Comparison of ENCODE assay signal across 8 cellular contexts in the genomic region with DNA sequence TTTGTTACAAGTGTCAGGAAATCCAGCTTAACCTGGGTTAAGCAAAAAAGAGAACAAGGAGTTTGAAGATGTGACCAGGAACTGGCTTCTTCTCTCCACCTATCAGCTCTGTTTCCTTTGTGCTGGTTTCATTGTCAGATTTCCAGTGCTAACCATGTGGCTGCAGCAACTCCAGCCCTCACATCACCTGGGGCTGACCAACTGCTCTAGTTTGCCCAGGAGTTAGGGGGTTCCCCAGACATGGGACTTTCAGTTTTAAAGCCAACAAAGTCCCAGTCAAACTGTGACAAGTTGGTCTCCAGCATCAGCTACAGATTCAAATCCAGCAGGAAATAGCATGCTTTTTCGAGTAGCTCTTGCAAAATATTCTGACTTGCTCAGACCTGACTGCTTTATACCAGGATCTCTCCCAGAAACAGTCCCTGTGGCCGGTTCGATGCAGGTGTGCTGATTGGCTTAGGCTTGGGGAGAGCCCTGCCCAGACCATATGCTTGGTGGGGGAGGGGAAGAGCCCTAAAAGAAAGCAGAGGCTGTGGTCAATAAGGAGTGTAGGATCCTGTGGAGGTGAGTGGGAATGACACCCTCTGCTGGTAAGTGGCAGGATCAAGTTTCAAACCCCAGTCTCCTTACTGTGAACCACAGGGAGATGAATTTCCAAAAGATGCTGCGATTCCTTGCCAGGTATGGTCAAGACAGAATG. TPM values are rescaled to one million over a fixed set of nuclear protein-coding genes. Genes with fewer than 3 reads are reported as not detected.
DNase-seq lines count a peak whose midpoint lies in the region; ATAC-seq and TF ChIP-seq lines count a peak whose summit lies in the region.

No MANE protein-coding gene starts in this region.

- peak overlapping the region; percentile 67 for H4K8ac ChIP-seq in trophoblast cell (ENCODE audit: low read depth, low read length)

- H3K36me3 Mint-ChIP-seq in activated CD4-positive, alpha-beta memory T cell treated with anti-CD3 and anti-CD28 coated beads for 36 hours = no peaks in the 10 kb centered on the region

- H3K9me3 Mint-ChIP-seq in activated CD4-positive, alpha-beta memory T cell treated with anti-CD3 and anti-CD28 coated beads for 36 hours = no peaks in the 10 kb centered on the region

- H3K79me2 ChIP-seq in trophoblast cell (ENCODE audit: control insufficient read depth, insufficient read depth, low read length, poor library complexity) = no peaks in the 10 kb centered on the region

- no peak overlapping the region for H3K27ac Mint-ChIP-seq in activated CD4-positive, alpha-beta memory T cell treated with anti-CD3 and anti-CD28 coated beads for 36 hours

- no peak overlapping the region for H2BK120ac ChIP-seq in trophoblast cell (ENCODE audit: insufficient read depth, low read length, poor library complexity)

- 32 to 43% methylated on average over 3 to 4 of the region's 4 CpGs for WGBS in esophagus squamous epithelium, 2 donors
- WGBS in trophoblast cell (ENCODE audit: extremely low coverage, insufficient coverage, insufficient read length) = no CpG with 5 or more reads among the region's 4 CpGs

- H3K27me3 ChIP-seq in esophagus squamous epithelium = no peaks in the 10 kb centered on the region
- no peaks in the 10 kb centered on the region for H3K27me3 ChIP-seq in trophoblast cell (ENCODE audit: insufficient read depth, low read length)

- no peaks in the 10 kb centered on the region for H3K4me1 Mint-ChIP-seq in activated CD4-positive, alpha-beta memory T cell treated with anti-CD3 and anti-CD28 coated beads for 36 hours (ENCODE audit: low read depth)

- H3K4ac ChIP-seq in trophoblast cell (ENCODE audit: low read depth, low read length) = no peak overlapping the region

- ATAC-seq in GM18867 (IDR thresholded peaks at IDR 0.05; ENCODE audit: unreplicated experiment) (peak; percentile 85), HG02981 (IDR thresholded peaks at IDR 0.05; ENCODE audit: unreplicated experiment) (peak; percentile 68), HG02571 (IDR thresholded peaks at IDR 0.05; ENCODE audit: unreplicated experiment) (no peak)

- H3K36me3 ChIP-seq in esophagus squamous epithelium (no peaks in the 10 kb centered on the region), trophoblast cell (ENCODE audit: control insufficient read depth in 1 of 2, insufficient read depth in 2 of 2, low read length in 2 of 2) (no peaks in the 10 kb centered on the region)

- no peak overlapping the region for H3K4me3 ChIP-seq in esophagus squamous epithelium
- H3K4me3 ChIP-seq in trophoblast cell (ENCODE audit: low read depth, low read length) = no peak overlapping the region

- no peak overlapping the region for H3K18ac ChIP-seq in trophoblast cell (ENCODE audit: low read length)

- H3K79me1 ChIP-seq in trophoblast cell (ENCODE audit: low read length) = peaks cover 4% of the 10 kb centered on the region

- POLR2A ChIA-PET in activated CD4-positive, alpha-beta memory T cell treated with anti-CD3 and anti-CD28 coated beads for 36 hours (lab: Charles Lee) = no interaction called here

- CTCF ChIA-PET in activated CD4-positive, alpha-beta memory T cell treated with anti-CD3 and anti-CD28 coated beads for 36 hours (lab: Charles Lee) = interaction anchor here (1.7 kb wide), 1 partner anchor 130 kb away, joined by 11 read pairs; no protein-coding TSS in a partner anchor

- H3K23ac ChIP-seq in trophoblast cell (ENCODE audit: low read length) = no peak overlapping the region

- no peak overlapping the region for H3K9ac ChIP-seq in trophoblast cell (ENCODE audit: low read length)

- intact Hi-C loops in esophagus squamous epithelium (cut with DNase I) = no loop called here
- intact Hi-C loops in activated CD4-positive, alpha-beta memory T cell treated with anti-CD3 and anti-CD28 coated beads for 36 hours (cut with micrococcal nuclease) = no loop called here

- peak overlapping the region; percentile 22 for H2BK5ac ChIP-seq in trophoblast cell (ENCODE audit: low read depth, low read length, poor library complexity)

- H3K4me1 ChIP-seq in esophagus squamous epithelium (peaks cover 0 to 18% (median 0%) of the 10 kb centered on the region in 3 donors), trophoblast cell (ENCODE audit: control insufficient read depth in 1 of 2, insufficient read depth in 2 of 2, low read length in 2 of 2) (peaks cover 7 to 11% of the 10 kb centered on the region in 2 experiments)

- H4K12ac ChIP-seq in trophoblast cell (ENCODE audit: low read depth, low read length) = no peak overlapping the region

- no peaks in the 10 kb centered on the region for H3K27me3 Mint-ChIP-seq in activated CD4-positive, alpha-beta memory T cell treated with anti-CD3 and anti-CD28 coated beads for 36 hours

- H3K27ac ChIP-seq in esophagus squamous epithelium (no peak overlapping the region), trophoblast cell (ENCODE audit: low read depth, low read length) (no peak overlapping the region)

- no peak overlapping the region for H3K4me2 ChIP-seq in trophoblast cell (ENCODE audit: low read length)

- H2AFZ ChIP-seq in trophoblast cell (ENCODE audit: insufficient read depth, low read length, poor library complexity) = no peak overlapping the region

- DNase-seq in AML-193 (lab: John Stamatoyannopoulos, UW) (peak; percentile 15 to 25), NCI-H774 (lab: John Stamatoyannopoulos, UW) (peak; percentile 14), esophagus squamous epithelium (lab: John Stamatoyannopoulos, UW) (no peak), trophoblast cell (peak in 1 of 2 donors; percentile 39)
- DNase-seq in activated CD4-positive, alpha-beta memory T cell treated with anti-CD3 and anti-CD28 coated beads for 36 hours = no peak

- no peak overlapping the region for H3K14ac ChIP-seq in trophoblast cell (ENCODE audit: low read length)

- peak in 4 of 6 experiments; percentile 19 to 45 (median 32) for TF ChIP-seq CTCF in esophagus squamous epithelium (IDR thresholded peaks at IDR 0.05)

- H4K91ac ChIP-seq in trophoblast cell (ENCODE audit: low read depth, low read length) = peak overlapping the region; percentile 73

- TF ChIP-seq POLR2A in esophagus squamous epithelium (IDR thresholded peaks at IDR 0.05) = no peak

- no peaks in the 10 kb centered on the region for H3K9me3 ChIP-seq in esophagus squamous epithelium
- no peaks in the 10 kb centered on the region for H3K9me3 ChIP-seq in trophoblast cell (ENCODE audit: insufficient read depth, low read depth, low read length)

- peak overlapping the region; percentile 42 for H2BK12ac ChIP-seq in trophoblast cell (ENCODE audit: low read length)

- H3K4me3 Mint-ChIP-seq in activated CD4-positive, alpha-beta memory T cell treated with anti-CD3 and anti-CD28 coated beads for 36 hours = no peak overlapping the region

- no peak overlapping the region for H2AK5ac ChIP-seq in trophoblast cell (ENCODE audit: low read length)

RNA-seq across cellular contexts. Expression of gene KCNE4, which starts 49.5 kb away (rescaled TPM):
- under 1 TPM; 0.26 to 0.76 (median 0.35) TPM for total RNA-seq in esophagus squamous epithelium
- 1.3 and 1.5 TPM in 2 replicates for polyA plus RNA-seq in trophoblast cell (2013)
- total RNA-seq in activated CD4-positive, alpha-beta memory T cell treated with anti-CD3 and anti-CD28 coated beads for 36 hours = not detected

Comparison
In these comparisons a context has a peak if more than half of its experiments do, and no peak if none do; other contexts are left out.
1. DNase-seq: peak in AML-193 (2 of 2) and NCI-H774 (single experiment); none in esophagus squamous epithelium (single experiment) and activated CD4-positive, alpha-beta memory T cell treated with anti-CD3 and anti-CD28 coated beads for 36 hours (single experiment).